19 cellular contexts compared by ENCODE assay signal in genomic region chr7:86094166-86094669, GRCh38.
"Had no signal": no experiment of that assay in that cellular context is flagged by ENCODE, and none has a peak within 500 bp of the region (broad histone marks: within the 10 kb centered on the region; RNA-seq: fewer than 3 reads in every experiment).

No MANE protein-coding gene starts in this region.

- DNase-seq: dorsolateral prefrontal cortex; effector CD4-positive, alpha-beta T cell; gastrocnemius medialis; head of caudate nucleus; left ventricle myocardium superior; lower lobe of right lung; naive thymus-derived CD8-positive, alpha-beta T cell; nephron progenitor cell; nucleus accumbens; psoas muscle; right cardiac atrium; spleen; stimulated activated CD4-positive, alpha-beta T cell treated with anti-CD3 and anti-CD28 coated beads, Interleukin-4, amount 100 ng/mL, for 4 hours; stimulated activated naive B cell treated with anti-CD40 and anti-IgM and Interleukin-4, amounts not matched to agents 10 μg/mL and 1 μg/mL and 100 μg/mL, for 72 hours; upper lobe of left lung had no signal

- H3K27ac Mint-ChIP-seq: naive thymus-derived CD8-positive, alpha-beta T cell; nephron progenitor cell; stimulated activated naive B cell treated with anti-CD40 and anti-IgM and Interleukin-4, amounts not matched to agents 10 μg/mL and 1 μg/mL and 100 μg/mL, for 72 hours; stimulated activated naive CD8-positive, alpha-beta T cell treated with anti-CD3 and anti-CD28 coated beads, Interleukin-15, Interleukin-2, amounts not matched to agents 100 ng/mL and 50 ng/mL, for 24 hours had no signal

- H3K27me3 ChIP-seq: dorsolateral prefrontal cortex, gastrocnemius medialis, spleen, tibial nerve, upper lobe of left lung had no signal

- H3K9me3 ChIP-seq: gastrocnemius medialis, psoas muscle had no signal

- H3K27me3 Mint-ChIP-seq: naive thymus-derived CD8-positive, alpha-beta T cell; stimulated activated naive B cell treated with anti-CD40 and anti-IgM and Interleukin-4, amounts not matched to agents 10 μg/mL and 1 μg/mL and 100 μg/mL, for 72 hours; stimulated activated naive CD8-positive, alpha-beta T cell treated with anti-CD3 and anti-CD28 coated beads, Interleukin-15, Interleukin-2, amounts not matched to agents 100 ng/mL and 50 ng/mL, for 24 hours had no signal

- H3K4me1 ChIP-seq: gastrocnemius medialis, lower lobe of right lung, psoas muscle, spleen, tibial nerve, upper lobe of left lung had no signal

- H3K36me3 Mint-ChIP-seq: naive thymus-derived CD8-positive, alpha-beta T cell; stimulated activated naive B cell treated with anti-CD40 and anti-IgM and Interleukin-4, amounts not matched to agents 10 μg/mL and 1 μg/mL and 100 μg/mL, for 72 hours had no signal

- H3K4me1 Mint-ChIP-seq: naive thymus-derived CD8-positive, alpha-beta T cell; nephron progenitor cell; stimulated activated naive B cell treated with anti-CD40 and anti-IgM and Interleukin-4, amounts not matched to agents 10 μg/mL and 1 μg/mL and 100 μg/mL, for 72 hours had no signal

- H3K4me3 Mint-ChIP-seq: naive thymus-derived CD8-positive, alpha-beta T cell; nephron progenitor cell; stimulated activated naive B cell treated with anti-CD40 and anti-IgM and Interleukin-4, amounts not matched to agents 10 μg/mL and 1 μg/mL and 100 μg/mL, for 72 hours; stimulated activated naive CD8-positive, alpha-beta T cell treated with anti-CD3 and anti-CD28 coated beads, Interleukin-15, Interleukin-2, amounts not matched to agents 100 ng/mL and 50 ng/mL, for 24 hours had no signal

- H3K27ac ChIP-seq: dorsolateral prefrontal cortex, gastrocnemius medialis, lower lobe of right lung, psoas muscle, skin epidermis, spleen, thoracic aorta, tibial nerve, upper lobe of left lung had no signal
